23 cellular contexts compared by ENCODE assay signal in the genomic region with DNA sequence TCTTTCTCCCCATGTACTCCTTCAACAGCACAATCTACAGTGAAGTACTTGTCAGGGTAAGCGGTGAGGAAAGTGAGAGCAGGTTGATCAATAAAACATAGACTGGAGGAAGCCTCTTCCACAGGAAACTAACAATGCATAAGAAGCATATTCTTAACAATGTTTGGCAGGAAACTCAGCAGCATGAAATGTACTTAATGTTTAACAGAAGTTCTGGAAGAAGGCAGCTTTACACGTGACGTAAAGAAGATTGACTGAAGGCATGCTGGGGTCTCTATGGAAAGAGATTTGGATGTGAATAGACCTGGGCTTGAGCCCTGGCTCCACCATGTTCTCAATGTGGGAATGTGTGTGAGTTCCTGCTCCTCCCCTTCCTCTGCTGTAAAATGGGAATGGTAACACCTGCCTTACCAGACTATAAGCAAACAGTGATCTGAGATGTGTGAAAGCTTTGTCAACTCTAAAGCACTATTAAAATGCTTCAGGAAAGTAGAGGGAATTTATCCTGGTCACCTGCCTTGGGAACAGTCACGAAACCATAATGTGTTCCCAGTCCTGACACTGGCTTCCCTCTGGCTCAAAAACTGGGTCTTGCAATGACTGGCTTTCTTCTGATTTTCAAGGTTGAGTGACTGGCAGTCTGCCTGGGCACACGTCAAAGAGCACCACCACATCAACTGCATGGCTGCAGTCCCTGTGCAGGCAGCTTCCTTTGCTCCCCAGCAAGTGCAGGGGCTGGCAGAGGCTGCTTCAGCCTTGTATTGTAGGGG.
DNase-seq lines count a peak whose midpoint lies in the region; ATAC-seq and TF ChIP-seq lines count a peak whose summit lies in the region.
"Had no signal": no experiment of that assay in that cellular context is flagged by ENCODE, and none has a peak within 500 bp of the region (broad histone marks: within the 10 kb centered on the region; RNA-seq: fewer than 3 reads in every experiment).

No MANE protein-coding gene starts in this region.

- intact Hi-C loops in adrenal gland (cut with DNase I), result no loop called here

- ATAC-seq in HG02759 (IDR thresholded peaks at IDR 0.05; ENCODE audit: unreplicated experiment) (peak; percentile 38), HG03095 (IDR thresholded peaks at IDR 0.05; ENCODE audit: unreplicated experiment) (no peak), HG03521 (IDR thresholded peaks at IDR 0.05; ENCODE audit: unreplicated experiment) (no peak), esophagus mucosa (no peak)
- ATAC-seq: activated CD8-positive, alpha-beta memory T cell treated with anti-CD3 and anti-CD28 coated beads, Interleukin-2, amount 10 ng/mL, durations not matched to agents 7 days and 5 days; activated naive CD4-positive, alpha-beta T cell treated with anti-CD3 and anti-CD28 coated beads, Interleukin-2, amount 50 U/mL, for 72 hours; Panc1; stimulated activated memory B cell treated with anti-CD40 and anti-IgM and Interleukin-4, amounts not matched to agents 10 μg/mL and 1 μg/mL and 100 μg/mL, for 72 hours; T-helper 17 cell had no signal

- no peak overlapping the region for H3K4me3 ChIP-seq in adrenal gland
- H3K4me3 ChIP-seq: ascending aorta, SJSA1, smooth muscle cell, thoracic aorta had no signal

- no peaks in the 10 kb centered on the region for H3K36me3 ChIP-seq in adrenal gland (replicated peaks in 1 of 2)
- H3K36me3 ChIP-seq: ascending aorta, SJSA1, thoracic aorta had no signal

- H3K27me3 ChIP-seq in adrenal gland, result no peaks in the 10 kb centered on the region
- H3K27me3 ChIP-seq: ascending aorta had no signal

- no peak overlapping the region for H3K27ac ChIP-seq in adrenal gland
- H3K27ac ChIP-seq: ascending aorta, SJSA1, thoracic aorta had no signal

- DNase-seq in COLO668 (lab: John Stamatoyannopoulos, UW; ENCODE audit: unreplicated experiment), result peak; percentile 32
- DNase-seq in adrenal gland, result peak; percentile 47 to 82 (median 68)
- DNase-seq in medulla oblongata (ENCODE audit: extremely low spot score), result peak; percentile 29
- DNase-seq in cortex of kidney (lab: John Stamatoyannopoulos, UW), result no peak
- DNase-seq: activated CD4-positive, alpha-beta T cell treated with anti-CD3 and anti-CD28 coated beads, Interleukin-2, amount 10 ng/mL, durations not matched to agents 24 days and 14 days; activated CD8-positive, alpha-beta memory T cell treated with anti-CD3 and anti-CD28 coated beads, Interleukin-2, amount 10 ng/mL, durations not matched to agents 7 days and 5 days; CD4-positive, alpha-beta T cell; DMS79; effector CD8-positive, alpha-beta T cell; foreskin melanocyte; NCI-H1105 treated with DMSO at 0.1 percent for 48 hours; T-helper 17 cell had no signal

- no peaks in the 10 kb centered on the region for H3K9me3 ChIP-seq in adrenal gland (replicated peaks in 1 of 3)
- H3K9me3 ChIP-seq: ascending aorta, SJSA1, thoracic aorta had no signal

- WGBS in adrenal gland, 4 donors, result 56 to 72% (median 62%) methylated on average over 5 of the region's 5 CpGs

- TF ChIP-seq POLR2A in adrenal gland (IDR thresholded peaks at IDR 0.05), result no peak

- no peak for TF ChIP-seq CTCF in adrenal gland (IDR thresholded peaks at IDR 0.05)

- H3K4me1 ChIP-seq in adrenal gland (replicated peaks in 1 of 2), result no peaks in the 10 kb centered on the region
- H3K4me1 ChIP-seq: ascending aorta, SJSA1 had no signal
